Comparison of ENCODE assay signal across 1 cellular context in the genomic region with DNA sequence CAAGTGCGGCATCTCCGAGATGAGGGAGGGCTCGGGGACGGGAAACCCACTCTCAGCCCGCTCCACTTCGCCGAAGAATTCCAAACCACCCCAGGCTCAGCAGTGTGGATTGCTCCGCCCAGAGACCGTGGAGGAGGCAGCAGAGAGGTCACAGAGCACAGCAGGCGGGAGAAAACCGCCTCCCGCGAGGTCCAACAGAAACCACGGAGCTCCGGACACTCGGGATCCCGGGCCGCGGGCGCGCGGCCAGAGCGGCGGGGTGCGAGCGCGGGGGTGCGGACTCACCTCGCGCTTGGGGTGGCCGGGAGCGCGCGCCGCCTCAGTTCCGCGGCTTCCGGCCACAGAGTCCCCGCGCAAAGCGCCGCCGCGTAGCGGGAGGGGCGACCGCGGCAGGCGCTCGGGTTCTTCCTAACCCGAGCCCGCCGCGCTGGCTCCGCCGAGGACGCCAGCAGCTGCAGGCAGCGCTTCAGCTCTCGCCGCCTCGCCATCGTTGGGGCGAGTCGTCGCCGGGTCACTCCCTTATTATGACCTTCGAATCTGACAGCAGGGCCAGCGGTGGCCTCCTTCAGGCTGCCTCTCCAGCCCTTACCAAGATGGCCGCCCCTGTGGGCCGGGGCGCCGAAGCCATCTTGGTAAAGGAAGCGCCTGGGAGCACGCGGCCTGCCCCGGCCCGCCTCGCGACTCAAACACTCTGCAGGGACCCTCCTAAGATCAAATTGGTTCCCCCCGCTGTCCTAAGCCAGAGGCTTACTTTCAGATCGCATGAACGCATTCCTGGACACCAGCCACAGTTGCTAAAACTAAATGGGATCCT.
TF ChIP-seq lines count a peak whose summit lies in the region.

A gene (minus strand): TSS at position 106 of the 814 bp plus-strand sequence. CDS start 20,323 bp downstream, outside the sequence.

TF ChIP-seq in K562, 482 proteins besides CTCF, POLR2A, EP300 and RAD21 (continued from another document and continues in another):
- TF ChIP-seq, protein P1, sequence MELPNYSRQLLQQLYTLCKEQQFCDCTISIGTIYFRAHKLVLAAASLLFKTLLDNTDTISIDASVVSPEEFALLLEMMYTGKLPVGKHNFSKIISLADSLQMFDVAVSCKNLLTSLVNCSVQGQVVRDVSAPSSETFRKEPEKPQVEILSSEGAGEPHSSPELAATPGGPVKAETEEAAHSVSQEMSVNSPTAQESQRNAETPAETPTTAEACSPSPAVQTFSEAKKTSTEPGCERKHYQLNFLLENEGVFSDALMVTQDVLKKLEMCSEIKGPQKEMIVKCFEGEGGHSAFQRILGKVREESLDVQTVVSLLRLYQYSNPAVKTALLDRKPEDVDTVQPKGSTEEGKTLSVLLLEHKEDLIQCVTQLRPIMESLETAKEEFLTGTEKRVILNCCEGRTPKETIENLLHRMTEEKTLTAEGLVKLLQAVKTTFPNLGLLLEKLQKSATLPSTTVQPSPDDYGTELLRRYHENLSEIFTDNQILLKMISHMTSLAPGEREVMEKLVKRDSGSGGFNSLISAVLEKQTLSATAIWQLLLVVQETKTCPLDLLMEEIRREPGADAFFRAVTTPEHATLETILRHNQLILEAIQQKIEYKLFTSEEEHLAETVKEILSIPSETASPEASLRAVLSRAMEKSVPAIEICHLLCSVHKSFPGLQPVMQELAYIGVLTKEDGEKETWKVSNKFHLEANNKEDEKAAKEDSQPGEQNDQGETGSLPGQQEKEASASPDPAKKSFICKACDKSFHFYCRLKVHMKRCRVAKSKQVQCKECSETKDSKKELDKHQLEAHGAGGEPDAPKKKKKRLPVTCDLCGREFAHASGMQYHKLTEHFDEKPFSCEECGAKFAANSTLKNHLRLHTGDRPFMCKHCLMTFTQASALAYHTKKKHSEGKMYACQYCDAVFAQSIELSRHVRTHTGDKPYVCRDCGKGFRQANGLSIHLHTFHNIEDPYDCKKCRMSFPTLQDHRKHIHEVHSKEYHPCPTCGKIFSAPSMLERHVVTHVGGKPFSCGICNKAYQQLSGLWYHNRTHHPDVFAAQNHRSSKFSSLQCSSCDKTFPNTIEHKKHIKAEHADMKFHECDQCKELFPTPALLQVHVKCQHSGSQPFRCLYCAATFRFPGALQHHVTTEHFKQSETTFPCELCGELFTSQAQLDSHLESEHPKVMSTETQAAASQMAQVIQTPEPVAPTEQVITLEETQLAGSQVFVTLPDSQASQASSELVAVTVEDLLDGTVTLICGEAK (IDR thresholded peaks at IDR 0.05), result peak; percentile 73
- TF ChIP-seq, protein P1 (CRISPR knock-in tag; IDR thresholded peaks at IDR 0.05), result no peak
- TF ChIP-seq, protein P2, sequence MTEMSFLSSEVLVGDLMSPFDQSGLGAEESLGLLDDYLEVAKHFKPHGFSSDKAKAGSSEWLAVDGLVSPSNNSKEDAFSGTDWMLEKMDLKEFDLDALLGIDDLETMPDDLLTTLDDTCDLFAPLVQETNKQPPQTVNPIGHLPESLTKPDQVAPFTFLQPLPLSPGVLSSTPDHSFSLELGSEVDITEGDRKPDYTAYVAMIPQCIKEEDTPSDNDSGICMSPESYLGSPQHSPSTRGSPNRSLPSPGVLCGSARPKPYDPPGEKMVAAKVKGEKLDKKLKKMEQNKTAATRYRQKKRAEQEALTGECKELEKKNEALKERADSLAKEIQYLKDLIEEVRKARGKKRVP (CRISPR knock-in tag; IDR thresholded peaks at IDR 0.05), result peak; percentile 75
- TF ChIP-seq ELF2 (CRISPR knock-in tag; IDR thresholded peaks at IDR 0.05), result peak; percentile 70; the same call in 1 of the 2 replicates
- peak; percentile 78 for TF ChIP-seq TEAD2 (tag; IDR thresholded peaks at IDR 0.05)
- TF ChIP-seq, protein P3, sequence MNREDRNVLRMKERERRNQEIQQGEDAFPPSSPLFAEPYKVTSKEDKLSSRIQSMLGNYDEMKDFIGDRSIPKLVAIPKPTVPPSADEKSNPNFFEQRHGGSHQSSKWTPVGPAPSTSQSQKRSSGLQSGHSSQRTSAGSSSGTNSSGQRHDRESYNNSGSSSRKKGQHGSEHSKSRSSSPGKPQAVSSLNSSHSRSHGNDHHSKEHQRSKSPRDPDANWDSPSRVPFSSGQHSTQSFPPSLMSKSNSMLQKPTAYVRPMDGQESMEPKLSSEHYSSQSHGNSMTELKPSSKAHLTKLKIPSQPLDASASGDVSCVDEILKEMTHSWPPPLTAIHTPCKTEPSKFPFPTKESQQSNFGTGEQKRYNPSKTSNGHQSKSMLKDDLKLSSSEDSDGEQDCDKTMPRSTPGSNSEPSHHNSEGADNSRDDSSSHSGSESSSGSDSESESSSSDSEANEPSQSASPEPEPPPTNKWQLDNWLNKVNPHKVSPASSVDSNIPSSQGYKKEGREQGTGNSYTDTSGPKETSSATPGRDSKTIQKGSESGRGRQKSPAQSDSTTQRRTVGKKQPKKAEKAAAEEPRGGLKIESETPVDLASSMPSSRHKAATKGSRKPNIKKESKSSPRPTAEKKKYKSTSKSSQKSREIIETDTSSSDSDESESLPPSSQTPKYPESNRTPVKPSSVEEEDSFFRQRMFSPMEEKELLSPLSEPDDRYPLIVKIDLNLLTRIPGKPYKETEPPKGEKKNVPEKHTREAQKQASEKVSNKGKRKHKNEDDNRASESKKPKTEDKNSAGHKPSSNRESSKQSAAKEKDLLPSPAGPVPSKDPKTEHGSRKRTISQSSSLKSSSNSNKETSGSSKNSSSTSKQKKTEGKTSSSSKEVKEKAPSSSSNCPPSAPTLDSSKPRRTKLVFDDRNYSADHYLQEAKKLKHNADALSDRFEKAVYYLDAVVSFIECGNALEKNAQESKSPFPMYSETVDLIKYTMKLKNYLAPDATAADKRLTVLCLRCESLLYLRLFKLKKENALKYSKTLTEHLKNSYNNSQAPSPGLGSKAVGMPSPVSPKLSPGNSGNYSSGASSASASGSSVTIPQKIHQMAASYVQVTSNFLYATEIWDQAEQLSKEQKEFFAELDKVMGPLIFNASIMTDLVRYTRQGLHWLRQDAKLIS (CRISPR knock-in tag; IDR thresholded peaks at IDR 0.05), result no peak; the same call in 1 of the 2 replicates
- TF ChIP-seq PHTF2 (CRISPR knock-in tag; IDR thresholded peaks at IDR 0.05), result 0 out of 2 replicates have a peak, but pooled peaks have one; percentile 27
- no peak for TF ChIP-seq SPI1 (IDR thresholded peaks at IDR 0.05; ENCODE audit: borderline replicate concordance, low read depth, low read length)
- TF ChIP-seq, protein P4, sequence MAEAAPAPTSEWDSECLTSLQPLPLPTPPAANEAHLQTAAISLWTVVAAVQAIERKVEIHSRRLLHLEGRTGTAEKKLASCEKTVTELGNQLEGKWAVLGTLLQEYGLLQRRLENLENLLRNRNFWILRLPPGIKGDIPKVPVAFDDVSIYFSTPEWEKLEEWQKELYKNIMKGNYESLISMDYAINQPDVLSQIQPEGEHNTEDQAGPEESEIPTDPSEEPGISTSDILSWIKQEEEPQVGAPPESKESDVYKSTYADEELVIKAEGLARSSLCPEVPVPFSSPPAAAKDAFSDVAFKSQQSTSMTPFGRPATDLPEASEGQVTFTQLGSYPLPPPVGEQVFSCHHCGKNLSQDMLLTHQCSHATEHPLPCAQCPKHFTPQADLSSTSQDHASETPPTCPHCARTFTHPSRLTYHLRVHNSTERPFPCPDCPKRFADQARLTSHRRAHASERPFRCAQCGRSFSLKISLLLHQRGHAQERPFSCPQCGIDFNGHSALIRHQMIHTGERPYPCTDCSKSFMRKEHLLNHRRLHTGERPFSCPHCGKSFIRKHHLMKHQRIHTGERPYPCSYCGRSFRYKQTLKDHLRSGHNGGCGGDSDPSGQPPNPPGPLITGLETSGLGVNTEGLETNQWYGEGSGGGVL (CRISPR knock-in tag; IDR thresholded peaks at IDR 0.05), result no peak
- TF ChIP-seq JUND (IDR thresholded peaks at IDR 0.05; ENCODE audit: borderline replicate concordance, low read depth, low read length), result peak; percentile 66
- TF ChIP-seq JUND (tag; IDR thresholded peaks at IDR 0.05; ENCODE audit: borderline replicate concordance, low read depth, low read length), result peak; percentile 14; the same call in 1 of the 3 replicates
- TF ChIP-seq NFRKB (IDR thresholded peaks at IDR 0.05; ENCODE audit: low read depth), result peak; percentile 99
- no peak; the same call in 1 of the 2 replicates for TF ChIP-seq RFX7 (CRISPR knock-in tag; IDR thresholded peaks at IDR 0.05)
- TF ChIP-seq NCOA1 (IDR thresholded peaks at IDR 0.05; ENCODE audit: low read depth), result peak; percentile 31
- TF ChIP-seq ZNF217 (CRISPR knock-in tag; IDR thresholded peaks at IDR 0.05), result no peak
- no peak for TF ChIP-seq STAT5B (CRISPR knock-in tag; IDR thresholded peaks at IDR 0.05)
- no peak for TF ChIP-seq ZNF507 (tag; conservative IDR thresholded peaks at IDR 0.05)
- TF ChIP-seq, protein P5, sequence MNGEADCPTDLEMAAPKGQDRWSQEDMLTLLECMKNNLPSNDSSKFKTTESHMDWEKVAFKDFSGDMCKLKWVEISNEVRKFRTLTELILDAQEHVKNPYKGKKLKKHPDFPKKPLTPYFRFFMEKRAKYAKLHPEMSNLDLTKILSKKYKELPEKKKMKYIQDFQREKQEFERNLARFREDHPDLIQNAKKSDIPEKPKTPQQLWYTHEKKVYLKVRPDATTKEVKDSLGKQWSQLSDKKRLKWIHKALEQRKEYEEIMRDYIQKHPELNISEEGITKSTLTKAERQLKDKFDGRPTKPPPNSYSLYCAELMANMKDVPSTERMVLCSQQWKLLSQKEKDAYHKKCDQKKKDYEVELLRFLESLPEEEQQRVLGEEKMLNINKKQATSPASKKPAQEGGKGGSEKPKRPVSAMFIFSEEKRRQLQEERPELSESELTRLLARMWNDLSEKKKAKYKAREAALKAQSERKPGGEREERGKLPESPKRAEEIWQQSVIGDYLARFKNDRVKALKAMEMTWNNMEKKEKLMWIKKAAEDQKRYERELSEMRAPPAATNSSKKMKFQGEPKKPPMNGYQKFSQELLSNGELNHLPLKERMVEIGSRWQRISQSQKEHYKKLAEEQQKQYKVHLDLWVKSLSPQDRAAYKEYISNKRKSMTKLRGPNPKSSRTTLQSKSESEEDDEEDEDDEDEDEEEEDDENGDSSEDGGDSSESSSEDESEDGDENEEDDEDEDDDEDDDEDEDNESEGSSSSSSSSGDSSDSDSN (IDR thresholded peaks at IDR 0.05; ENCODE audit: borderline replicate concordance in 1 of 2, low read depth in 2 of 2, low read length in 2 of 2), result peak; percentile 8 to 70; a peak in 2 of 4 replicates
- TF ChIP-seq ZNF224 (CRISPR knock-in tag; IDR thresholded peaks at IDR 0.05), result no peak
- TF ChIP-seq ATF1 (CRISPR knock-in tag; IDR thresholded peaks at IDR 0.05), result no peak
- peak; percentile 89 for TF ChIP-seq ATF1 (tag; IDR thresholded peaks at IDR 0.05)
- TF ChIP-seq, protein P6, sequence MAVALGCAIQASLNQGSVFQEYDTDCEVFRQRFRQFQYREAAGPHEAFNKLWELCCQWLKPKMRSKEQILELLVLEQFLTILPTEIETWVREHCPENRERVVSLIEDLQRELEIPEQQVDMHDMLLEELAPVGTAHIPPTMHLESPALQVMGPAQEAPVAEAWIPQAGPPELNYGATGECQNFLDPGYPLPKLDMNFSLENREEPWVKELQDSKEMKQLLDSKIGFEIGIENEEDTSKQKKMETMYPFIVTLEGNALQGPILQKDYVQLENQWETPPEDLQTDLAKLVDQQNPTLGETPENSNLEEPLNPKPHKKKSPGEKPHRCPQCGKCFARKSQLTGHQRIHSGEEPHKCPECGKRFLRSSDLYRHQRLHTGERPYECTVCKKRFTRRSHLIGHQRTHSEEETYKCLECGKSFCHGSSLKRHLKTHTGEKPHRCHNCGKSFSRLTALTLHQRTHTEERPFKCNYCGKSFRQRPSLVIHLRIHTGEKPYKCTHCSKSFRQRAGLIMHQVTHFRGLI (CRISPR knock-in tag; IDR thresholded peaks at IDR 0.05), result peak; percentile 88
- TF ChIP-seq, protein P7, sequence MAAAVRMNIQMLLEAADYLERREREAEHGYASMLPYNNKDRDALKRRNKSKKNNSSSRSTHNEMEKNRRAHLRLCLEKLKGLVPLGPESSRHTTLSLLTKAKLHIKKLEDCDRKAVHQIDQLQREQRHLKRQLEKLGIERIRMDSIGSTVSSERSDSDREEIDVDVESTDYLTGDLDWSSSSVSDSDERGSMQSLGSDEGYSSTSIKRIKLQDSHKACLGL (CRISPR knock-in tag; IDR thresholded peaks at IDR 0.05; ENCODE audit: borderline replicate concordance, poor library complexity, severe bottlenecking), result peak; percentile 72
- TF ChIP-seq, protein P8, sequence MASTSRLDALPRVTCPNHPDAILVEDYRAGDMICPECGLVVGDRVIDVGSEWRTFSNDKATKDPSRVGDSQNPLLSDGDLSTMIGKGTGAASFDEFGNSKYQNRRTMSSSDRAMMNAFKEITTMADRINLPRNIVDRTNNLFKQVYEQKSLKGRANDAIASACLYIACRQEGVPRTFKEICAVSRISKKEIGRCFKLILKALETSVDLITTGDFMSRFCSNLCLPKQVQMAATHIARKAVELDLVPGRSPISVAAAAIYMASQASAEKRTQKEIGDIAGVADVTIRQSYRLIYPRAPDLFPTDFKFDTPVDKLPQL (IDR thresholded peaks at IDR 0.05; ENCODE audit: extremely low read depth, insufficient read length), result no peak
- 0 out of 2 replicates have a peak, but pooled peaks have one; percentile 10 for TF ChIP-seq NFIX (CRISPR knock-in tag; IDR thresholded peaks at IDR 0.05; ENCODE audit: low read depth)
